In the genomic region with DNA sequence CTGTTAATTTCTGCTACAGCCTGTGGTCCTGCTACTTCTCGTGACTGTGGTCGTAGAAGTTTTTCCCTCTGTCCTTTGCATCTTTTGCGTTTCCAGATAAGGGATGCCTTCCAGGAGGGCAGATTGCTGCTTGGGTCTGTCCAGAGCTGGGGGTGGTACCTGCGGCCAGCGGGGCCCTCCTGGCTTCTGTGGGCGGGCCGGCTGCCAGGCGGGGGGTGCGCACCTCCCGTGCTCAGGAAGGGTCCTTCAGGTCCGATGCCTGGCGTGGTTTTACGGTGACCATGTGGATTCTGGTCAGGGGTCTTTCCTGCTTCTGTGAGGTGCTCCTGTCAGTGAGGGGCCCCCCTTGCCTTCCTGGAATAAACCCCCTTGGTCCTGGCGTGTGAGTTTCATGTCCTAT, we compare ENCODE assay signal across 21 cellular contexts.
DNase-seq lines count a peak whose midpoint lies in the region; ATAC-seq, FAIRE-seq and TF ChIP-seq lines count a peak whose summit lies in the region.
"Had no signal": no experiment of that assay in that cellular context is flagged by ENCODE, and none has a peak within 500 bp of the region (broad histone marks: within the 10 kb centered on the region; RNA-seq: fewer than 3 reads in every experiment).

No MANE protein-coding gene starts in this region.

- DNase-seq in activated T-cell treated with anti-CD3 and anti-CD28 coated beads, Interleukin-2, amount 50 U/mL, for 1 hour = peak; percentile 6
- no peak for DNase-seq in activated T-cell treated with anti-CD3 and anti-CD28 coated beads for 4 hours
- peak; percentile 42 for DNase-seq in lower lobe of right lung
- peak; percentile 61 for DNase-seq in sigmoid colon
- no peak for DNase-seq in frontal cortex (ENCODE audit: low spot score in 2 of 2)
- DNase-seq: activated B cell treated with CpG ODN at 0.5 μM for 24 hours; activated CD4-positive, alpha-beta T cell treated with anti-CD3 and anti-CD28 coated beads, Interleukin-2, amount 50 U/mL, for 48 hours; activated naive CD4-positive, alpha-beta T cell treated with Interleukin-2 at 50 U/mL for 16 hours; anterior cingulate cortex; caudate nucleus; GM23248; mesenchymal stem cell; NCI-H1436; NCI-H446 treated with DMSO at 0.1 percent for 48 hours; OCI-M1; T1000 had no signal

- no peaks in the 10 kb centered on the region for H3K9me3 ChIP-seq in HEK293 (ENCODE audit: control insufficient read depth, insufficient read depth, low read depth, low read length)
- no peaks in the 10 kb centered on the region for H3K9me3 ChIP-seq in lower lobe of right lung
- no peaks in the 10 kb centered on the region for H3K9me3 ChIP-seq in sigmoid colon

- no peaks in the 10 kb centered on the region for H3K36me3 ChIP-seq in HEK293 (ENCODE audit: control insufficient read depth in 2 of 2, insufficient read depth in 1 of 2, low read length in 2 of 2)
- no peaks in the 10 kb centered on the region for H3K36me3 ChIP-seq in lower lobe of right lung
- no peaks in the 10 kb centered on the region for H3K36me3 ChIP-seq in sigmoid colon

- ATAC-seq in lower lobe of right lung (no peak), GM21360 (IDR thresholded peaks at IDR 0.05; ENCODE audit: unreplicated experiment) (no peak), GM21529 (IDR thresholded peaks at IDR 0.05; ENCODE audit: unreplicated experiment) (no peak)

- POLR2A ChIA-PET in HEK293 (lab: Yijun Ruan, JAX) = no interaction called here

- H3K27me3 ChIP-seq in lower lobe of right lung (ENCODE audit: low read depth) (no peaks in the 10 kb centered on the region), sigmoid colon (peaks cover 0 to 7% (median 3%) of the 10 kb centered on the region in 3 donors)

- CTCF ChIA-PET in HEK293 (lab: Yijun Ruan, JAX) = interaction anchor here (6.3 kb wide), 1 partner anchor 106 kb away, joined by 208 read pairs; no protein-coding TSS in a partner anchor

- no peak for FAIRE-seq in frontal cortex (lab: Jason Lieb, UNC)
- FAIRE-seq: A204.1 had no signal

- intact Hi-C loops in lower lobe of right lung (cut with DNase I) = loop anchor here (5.0 kb wide), 2 partner anchors 102 to 363 kb away; no protein-coding TSS in a partner anchor
- intact Hi-C loops in sigmoid colon (cut with DNase I) = loop anchor here (2.0 to 5.0 kb wide), 5 partner anchors 101 to 332 kb away; partner anchors contain the start of genes C11orf21 and TSPAN32

- TF ChIP-seq EP300 in sigmoid colon (IDR thresholded peaks at IDR 0.05) = no peak

- H3K4me1 ChIP-seq in HEK293 (ENCODE audit: control insufficient read depth, insufficient read depth, low read length) = no peaks in the 10 kb centered on the region
- peaks cover 34% of the 10 kb centered on the region for H3K4me1 ChIP-seq in lower lobe of right lung
- peaks cover 0 to 21% (median 17%) of the 10 kb centered on the region in 4 donors for H3K4me1 ChIP-seq in sigmoid colon

- H3K27ac ChIP-seq in HEK293 (ENCODE audit: extremely low read depth, low read depth, low read length) = no peak overlapping the region
- no peak overlapping the region for H3K27ac ChIP-seq in lower lobe of right lung
- H3K27ac ChIP-seq in sigmoid colon = no peak overlapping the region
- H3K27ac ChIP-seq: GM23248, KMS-11 had no signal

- H3K4me3 ChIP-seq in HEK293 (ENCODE audit: low read depth, low read length) (no peak overlapping the region), lower lobe of right lung (no peak overlapping the region), sigmoid colon (no peak overlapping the region)
- H3K4me3 ChIP-seq: GM23248 had no signal

- TF ChIP-seq POLR2A in sigmoid colon (IDR thresholded peaks at IDR 0.05) = no peak

- whole genome bisulfite sequencing in sigmoid colon, 2 donors = 90 to 92% methylated on average over 14 of the region's 14 CpGs

- TF ChIP-seq CTCF in HEK293 (tag by site-specific recombination; IDR thresholded peaks at IDR 0.05) (no peak), lower lobe of right lung (IDR thresholded peaks at IDR 0.05) (no peak), sigmoid colon (IDR thresholded peaks at IDR 0.05) (no peak)

TF ChIP-seq in HEK293, 187 proteins besides CTCF, POLR2A, EP300 and RAD21:
- TF ChIP-seq ZNF398 (tag by site-specific recombination; IDR thresholded peaks at IDR 0.05) (no peak), ZNF600 (tag by site-specific recombination; IDR thresholded peaks at IDR 0.05) (no peak), GLIS2 (tag by site-specific recombination; IDR thresholded peaks at IDR 0.05) (0 out of 2 replicates have a peak, but pooled peaks have one; percentile 12)

Comparison
In these comparisons a context has a peak if more than half of its experiments do, and no peak if none do; other contexts are left out.
1. DNase-seq: peak in activated T-cell treated with anti-CD3 and anti-CD28 coated beads, Interleukin-2, amount 50 U/mL, for 1 hour (single experiment), lower lobe of right lung (single experiment) and sigmoid colon (single experiment); none in activated T-cell treated with anti-CD3 and anti-CD28 coated beads for 4 hours (single experiment) and frontal cortex (0 of 2).